1 cellular context compared by ENCODE assay signal in genomic region chr6:133953634-133954415, GRCh38.
TF ChIP-seq lines count a peak whose summit lies in the region.

No MANE protein-coding gene starts in this region.

TF ChIP-seq in HepG2, 621 proteins besides CTCF, POLR2A, EP300 and RAD21 (continued from another document):
- TF ChIP-seq ZNF609 (CRISPR knock-in tag; IDR thresholded peaks at IDR 0.05; ENCODE audit: borderline replicate concordance): no peak
- TF ChIP-seq ZNF615 (CRISPR knock-in tag; IDR thresholded peaks at IDR 0.05; ENCODE audit: borderline replicate concordance): 0 out of 2 replicates have a peak, but pooled peaks have one; percentile 8
- TF ChIP-seq TGIF2 (CRISPR knock-in tag; IDR thresholded peaks at IDR 0.05): 0 out of 2 replicates have a peak, but pooled peaks have one; percentile 19
- 0 out of 2 replicates have a peak, but pooled peaks have one; percentile 6 for TF ChIP-seq HINFP (CRISPR knock-in tag; IDR thresholded peaks at IDR 0.05; ENCODE audit: low read depth)
- peak; percentile 9; the same call in 1 of the 2 replicates for TF ChIP-seq GFI1 (CRISPR knock-in tag; IDR thresholded peaks at IDR 0.05; ENCODE audit: borderline replicate concordance)
